In genomic region chr16:74666010-74666421, GRCh38 we compare ENCODE assay signal across 8 cellular contexts. TPM values are rescaled to one million over a fixed set of nuclear protein-coding genes. Genes with fewer than 3 reads are reported as not detected.
A peak's percentile ranks its signal among the peaks of the same experiment; 100 is the strongest.
DNase-seq lines count a peak whose midpoint lies in the region; ATAC-seq lines count a peak whose summit lies in the region.

No MANE protein-coding gene starts in this region.

- DNase-seq in DMS53 (lab: John Stamatoyannopoulos, UW) = peak; percentile 1
- no peak for DNase-seq in DMS53 treated with DMSO at 0.1 percent for 48 hours (lab: John Stamatoyannopoulos, UW; ENCODE audit: unreplicated experiment)
- DNase-seq in activated T-helper 2 cell treated with anti-CD3 and anti-CD28 coated beads, Interferon-gamma antibody, Interleukin-2, Interleukin-4, amounts not matched to agents 10 μg/mL and 5 μg/mL and 100 μg/mL, durations not matched to agents 14 hours and 24 hours and 36 hours (ENCODE audit: low spot score) = no peak
- no peak for DNase-seq in stimulated activated naive B cell treated with anti-CD40 and anti-IgM and Interleukin-4, amounts not matched to agents 10 μg/mL and 1 μg/mL and 100 μg/mL, for 72 hours
- DNase-seq in central memory CD4-positive, alpha-beta T cell = no peak
- no peak for DNase-seq in left colon

- H3K4me3 Mint-ChIP-seq in activated T-helper 2 cell treated with anti-CD3 and anti-CD28 coated beads, Interferon-gamma antibody, Interleukin-2, Interleukin-4, amounts not matched to agents 10 μg/mL and 5 μg/mL and 100 μg/mL, durations not matched to agents 14 hours and 24 hours and 36 hours (ENCODE audit: low read depth) = peak overlapping the region; percentile 91
- peak overlapping the region; percentile 86 to 92 for H3K4me3 Mint-ChIP-seq in stimulated activated naive B cell treated with anti-CD40 and anti-IgM and Interleukin-4, amounts not matched to agents 10 μg/mL and 1 μg/mL and 100 μg/mL, for 72 hours

- H3K27ac ChIP-seq in iPS-20b (ENCODE audit: low read length) = peak overlapping the region; percentile 28

- no peaks in the 10 kb centered on the region; the same call in 1 of the 2 replicates for H3K27me3 ChIP-seq in iPS-20b (ENCODE audit: insufficient read depth, low read length)

- H3K9me3 Mint-ChIP-seq in activated T-helper 2 cell treated with anti-CD3 and anti-CD28 coated beads, Interferon-gamma antibody, Interleukin-2, Interleukin-4, amounts not matched to agents 10 μg/mL and 5 μg/mL and 100 μg/mL, durations not matched to agents 14 hours and 24 hours and 36 hours = no peaks in the 10 kb centered on the region
- H3K9me3 Mint-ChIP-seq in stimulated activated naive B cell treated with anti-CD40 and anti-IgM and Interleukin-4, amounts not matched to agents 10 μg/mL and 1 μg/mL and 100 μg/mL, for 72 hours = no peaks in the 10 kb centered on the region

- ATAC-seq in stimulated activated naive B cell treated with anti-CD40 and anti-IgM and Interleukin-4, amounts not matched to agents 10 μg/mL and 1 μg/mL and 100 μg/mL, for 72 hours (replicated peaks) = no peak
- ATAC-seq in GM19023 (IDR thresholded peaks at IDR 0.05; ENCODE audit: unreplicated experiment) = no peak
- no peak for ATAC-seq in left colon

- peaks cover 11% of the 10 kb centered on the region; the same call in 1 of the 2 replicates for H3K9me3 ChIP-seq in iPS-20b (ENCODE audit: insufficient read depth, low read depth, low read length)

- H3K36me3 Mint-ChIP-seq in activated T-helper 2 cell treated with anti-CD3 and anti-CD28 coated beads, Interferon-gamma antibody, Interleukin-2, Interleukin-4, amounts not matched to agents 10 μg/mL and 5 μg/mL and 100 μg/mL, durations not matched to agents 14 hours and 24 hours and 36 hours (ENCODE audit: low read depth) = peaks cover 62% of the 10 kb centered on the region
- H3K36me3 Mint-ChIP-seq in stimulated activated naive B cell treated with anti-CD40 and anti-IgM and Interleukin-4, amounts not matched to agents 10 μg/mL and 1 μg/mL and 100 μg/mL, for 72 hours = peaks cover 22 to 34% of the 10 kb centered on the region in 2 donors

- H3K27ac Mint-ChIP-seq in activated T-helper 2 cell treated with anti-CD3 and anti-CD28 coated beads, Interferon-gamma antibody, Interleukin-2, Interleukin-4, amounts not matched to agents 10 μg/mL and 5 μg/mL and 100 μg/mL, durations not matched to agents 14 hours and 24 hours and 36 hours = peak overlapping the region; percentile 86
- peak overlapping the region; percentile 98 for H3K27ac Mint-ChIP-seq in stimulated activated naive B cell treated with anti-CD40 and anti-IgM and Interleukin-4, amounts not matched to agents 10 μg/mL and 1 μg/mL and 100 μg/mL, for 72 hours

- peak overlapping the region; percentile 95 for H3K9ac ChIP-seq in iPS-20b (ENCODE audit: low read depth, low read length)

- H3K27me3 Mint-ChIP-seq in activated T-helper 2 cell treated with anti-CD3 and anti-CD28 coated beads, Interferon-gamma antibody, Interleukin-2, Interleukin-4, amounts not matched to agents 10 μg/mL and 5 μg/mL and 100 μg/mL, durations not matched to agents 14 hours and 24 hours and 36 hours (ENCODE audit: low read depth) = no peaks in the 10 kb centered on the region
- no peaks in the 10 kb centered on the region for H3K27me3 Mint-ChIP-seq in stimulated activated naive B cell treated with anti-CD40 and anti-IgM and Interleukin-4, amounts not matched to agents 10 μg/mL and 1 μg/mL and 100 μg/mL, for 72 hours

- H3K4me3 ChIP-seq in iPS-20b (ENCODE audit: low read length) = peak overlapping the region; percentile 86

- peaks cover 44% of the 10 kb centered on the region for H3K36me3 ChIP-seq in iPS-20b (ENCODE audit: insufficient read depth, low read depth, low read length)

- intact Hi-C loops in activated T-helper 2 cell treated with anti-CD3 and anti-CD28 coated beads, Interferon-gamma antibody, Interleukin-2, Interleukin-4, amounts not matched to agents 10 μg/mL and 5 μg/mL and 100 μg/mL, durations not matched to agents 14 hours and 24 hours and 36 hours (cut with micrococcal nuclease) = loop anchor here (1.0 to 10.0 kb wide), 3 partner anchors 59 to 981 kb away; partner anchors contain the start of genes CFDP1, GLG1, KARS1 and TERF2IP
- intact Hi-C loops in left colon (cut with DNase I, micrococcal nuclease) = no loop called here

- H3K4me1 ChIP-seq in iPS-20b (ENCODE audit: insufficient read depth, low read length) = no peaks in the 10 kb centered on the region; the same call in 1 of the 2 replicates

- peaks cover 42% of the 10 kb centered on the region for H3K4me1 Mint-ChIP-seq in activated T-helper 2 cell treated with anti-CD3 and anti-CD28 coated beads, Interferon-gamma antibody, Interleukin-2, Interleukin-4, amounts not matched to agents 10 μg/mL and 5 μg/mL and 100 μg/mL, durations not matched to agents 14 hours and 24 hours and 36 hours (ENCODE audit: low read depth)
- peaks cover 21 to 37% of the 10 kb centered on the region in 2 donors for H3K4me1 Mint-ChIP-seq in stimulated activated naive B cell treated with anti-CD40 and anti-IgM and Interleukin-4, amounts not matched to agents 10 μg/mL and 1 μg/mL and 100 μg/mL, for 72 hours

RNA-seq across cellular contexts. Expression of gene RFWD3, which starts 0.7 kb away (rescaled TPM):
- 94.5 and 101 TPM in 2 replicates for total RNA-seq in activated T-helper 2 cell treated with anti-CD3 and anti-CD28 coated beads, Interferon-gamma antibody, Interleukin-2, Interleukin-4, amounts not matched to agents 10 μg/mL and 5 μg/mL and 100 μg/mL, durations not matched to agents 14 hours and 24 hours and 36 hours
- total RNA-seq in left colon = 10 to 100 TPM; 19.5 to 24.6 TPM

RNA-seq across cellular contexts. Expression of gene MLKL, which starts 34.6 kb away (rescaled TPM):
- 21.6 and 25.6 TPM in 2 replicates for total RNA-seq in activated T-helper 2 cell treated with anti-CD3 and anti-CD28 coated beads, Interferon-gamma antibody, Interleukin-2, Interleukin-4, amounts not matched to agents 10 μg/mL and 5 μg/mL and 100 μg/mL, durations not matched to agents 14 hours and 24 hours and 36 hours
- total RNA-seq in left colon = 10 to 100 TPM; 15.9 to 24.4 TPM

RNA-seq across cellular contexts. Expression of gene GLG1, which starts 59.1 kb away (rescaled TPM):
- 49.7 and 50.2 TPM in 2 replicates for total RNA-seq in activated T-helper 2 cell treated with anti-CD3 and anti-CD28 coated beads, Interferon-gamma antibody, Interleukin-2, Interleukin-4, amounts not matched to agents 10 μg/mL and 5 μg/mL and 100 μg/mL, durations not matched to agents 14 hours and 24 hours and 36 hours
- total RNA-seq in left colon = 10 to 100 TPM; 97.1 to 99.5 TPM
